8 cellular contexts compared by ENCODE assay signal in the genomic region with DNA sequence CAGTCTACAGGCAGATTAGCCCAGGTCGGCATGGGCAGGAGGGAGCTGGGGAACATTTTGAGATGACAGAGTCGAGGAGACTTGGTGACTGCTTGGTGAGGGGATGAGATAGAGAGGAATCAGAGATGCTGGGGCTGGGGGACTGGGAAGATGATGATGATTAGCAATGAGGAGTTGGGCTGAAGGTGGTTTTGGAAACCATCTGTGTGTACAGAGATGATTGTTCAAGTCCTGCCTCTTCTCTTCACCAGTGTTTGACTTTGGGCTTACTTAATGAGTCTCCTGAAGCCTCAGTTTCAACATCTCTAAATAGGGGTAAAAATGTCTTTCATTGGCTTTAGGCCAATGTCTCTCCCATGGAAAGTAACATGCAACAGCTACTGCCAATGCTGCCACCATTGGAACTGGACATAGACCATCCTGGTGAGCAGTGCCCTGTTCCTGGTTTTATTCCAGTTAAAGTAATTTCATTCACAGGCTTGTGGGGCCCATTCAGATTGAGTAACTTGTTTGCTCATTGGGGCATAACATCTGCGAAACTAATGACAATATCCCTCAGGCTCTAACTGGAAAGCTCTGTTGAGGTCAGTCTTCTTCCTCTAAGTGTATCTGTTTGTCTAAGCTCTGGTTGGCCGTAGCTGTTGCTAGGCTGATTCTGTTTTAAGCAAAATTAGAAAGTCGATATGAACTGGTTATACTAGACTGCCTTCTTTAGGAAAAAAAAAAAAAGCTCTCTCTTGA.
DNase-seq lines count a peak whose midpoint lies in the region; ATAC-seq, FAIRE-seq and TF ChIP-seq lines count a peak whose summit lies in the region.

No MANE protein-coding gene starts in this region.

- peak overlapping the region; percentile 60 for H3K27ac ChIP-seq in C4-2B

- FAIRE-seq in urothelium cell line (lab: Jason Lieb, UNC), result no peak

- H3K27me3 Mint-ChIP-seq in endothelial cell (ENCODE audit: unreplicated experiment) (peaks cover 5% of the 10 kb centered on the region), nephron progenitor cell (ENCODE audit: low read depth, poor library complexity) (peaks cover 7% of the 10 kb centered on the region)

- peak overlapping the region; percentile 51 for H3K27ac Mint-ChIP-seq in endothelial cell (ENCODE audit: unreplicated experiment)
- H3K27ac Mint-ChIP-seq in nephron progenitor cell, result peak overlapping the region; percentile 2

- no peak for TF ChIP-seq CTCF in C4-2B (conservative IDR thresholded peaks at IDR 0.05)
- no peak for TF ChIP-seq CTCF in endothelial cell (IDR thresholded peaks at IDR 0.05; ENCODE audit: unreplicated experiment)
- TF ChIP-seq CTCF in nephron progenitor cell (IDR thresholded peaks at IDR 0.05), result no peak

- H3K4me1 Mint-ChIP-seq in endothelial cell (ENCODE audit: unreplicated experiment) (peaks cover 29% of the 10 kb centered on the region), nephron progenitor cell (peaks cover 52% of the 10 kb centered on the region)

- DNase-seq in NCI-H2029 treated with DMSO at 0.1 percent for 48 hours (lab: John Stamatoyannopoulos, UW) (peak; percentile 74), endothelial cell (ENCODE audit: low spot score) (no peak), nephron progenitor cell (no peak), NCI-H2227 (lab: John Stamatoyannopoulos, UW; ENCODE audit: unreplicated experiment) (no peak), urothelium cell line (ENCODE audit: low spot score) (no peak), NCI-H1105 (lab: John Stamatoyannopoulos, UW) (no peak)

- H3K9me3 Mint-ChIP-seq in endothelial cell (ENCODE audit: unreplicated experiment) (peaks cover 4% of the 10 kb centered on the region), nephron progenitor cell (no peaks in the 10 kb centered on the region)

- H3K4me3 Mint-ChIP-seq in endothelial cell (ENCODE audit: unreplicated experiment), result no peak overlapping the region
- no peak overlapping the region for H3K4me3 Mint-ChIP-seq in nephron progenitor cell

- H3K36me3 Mint-ChIP-seq in endothelial cell (ENCODE audit: low read depth, unreplicated experiment), result peaks cover 5% of the 10 kb centered on the region
- H3K36me3 Mint-ChIP-seq in nephron progenitor cell (ENCODE audit: low read depth), result no peaks in the 10 kb centered on the region

- ATAC-seq in GM19463 (IDR thresholded peaks at IDR 0.05; ENCODE audit: unreplicated experiment), result no peak
